Comparison of ENCODE assay signal across 1 cellular context in the genomic region with DNA sequence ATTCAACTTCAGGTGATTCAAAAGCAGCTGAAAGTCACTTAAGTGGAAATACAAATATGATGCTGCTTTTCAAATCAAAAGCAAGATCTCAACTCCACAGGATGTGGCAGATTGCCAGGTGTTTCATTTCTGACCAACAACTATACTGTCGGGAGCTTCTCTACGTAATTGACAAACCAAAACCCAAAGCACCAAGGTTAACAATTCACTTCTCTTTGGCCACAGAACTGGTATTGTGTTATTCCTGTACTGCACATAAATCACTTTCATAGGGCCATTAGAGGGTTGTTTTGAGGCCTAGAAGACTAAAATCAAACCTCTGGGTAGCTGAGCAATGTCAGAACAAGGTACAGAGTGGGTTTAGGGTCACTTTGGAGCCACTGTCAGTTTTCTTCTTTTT.
A peak's percentile ranks its signal among the peaks of the same experiment; 100 is the strongest.
TF ChIP-seq lines count a peak whose summit lies in the region.

No MANE protein-coding gene starts in this region.

TF ChIP-seq in GM12878, 131 proteins besides CTCF, POLR2A, EP300 and RAD21 (continued from another document and continues in another):
- TF ChIP-seq, protein P1, sequence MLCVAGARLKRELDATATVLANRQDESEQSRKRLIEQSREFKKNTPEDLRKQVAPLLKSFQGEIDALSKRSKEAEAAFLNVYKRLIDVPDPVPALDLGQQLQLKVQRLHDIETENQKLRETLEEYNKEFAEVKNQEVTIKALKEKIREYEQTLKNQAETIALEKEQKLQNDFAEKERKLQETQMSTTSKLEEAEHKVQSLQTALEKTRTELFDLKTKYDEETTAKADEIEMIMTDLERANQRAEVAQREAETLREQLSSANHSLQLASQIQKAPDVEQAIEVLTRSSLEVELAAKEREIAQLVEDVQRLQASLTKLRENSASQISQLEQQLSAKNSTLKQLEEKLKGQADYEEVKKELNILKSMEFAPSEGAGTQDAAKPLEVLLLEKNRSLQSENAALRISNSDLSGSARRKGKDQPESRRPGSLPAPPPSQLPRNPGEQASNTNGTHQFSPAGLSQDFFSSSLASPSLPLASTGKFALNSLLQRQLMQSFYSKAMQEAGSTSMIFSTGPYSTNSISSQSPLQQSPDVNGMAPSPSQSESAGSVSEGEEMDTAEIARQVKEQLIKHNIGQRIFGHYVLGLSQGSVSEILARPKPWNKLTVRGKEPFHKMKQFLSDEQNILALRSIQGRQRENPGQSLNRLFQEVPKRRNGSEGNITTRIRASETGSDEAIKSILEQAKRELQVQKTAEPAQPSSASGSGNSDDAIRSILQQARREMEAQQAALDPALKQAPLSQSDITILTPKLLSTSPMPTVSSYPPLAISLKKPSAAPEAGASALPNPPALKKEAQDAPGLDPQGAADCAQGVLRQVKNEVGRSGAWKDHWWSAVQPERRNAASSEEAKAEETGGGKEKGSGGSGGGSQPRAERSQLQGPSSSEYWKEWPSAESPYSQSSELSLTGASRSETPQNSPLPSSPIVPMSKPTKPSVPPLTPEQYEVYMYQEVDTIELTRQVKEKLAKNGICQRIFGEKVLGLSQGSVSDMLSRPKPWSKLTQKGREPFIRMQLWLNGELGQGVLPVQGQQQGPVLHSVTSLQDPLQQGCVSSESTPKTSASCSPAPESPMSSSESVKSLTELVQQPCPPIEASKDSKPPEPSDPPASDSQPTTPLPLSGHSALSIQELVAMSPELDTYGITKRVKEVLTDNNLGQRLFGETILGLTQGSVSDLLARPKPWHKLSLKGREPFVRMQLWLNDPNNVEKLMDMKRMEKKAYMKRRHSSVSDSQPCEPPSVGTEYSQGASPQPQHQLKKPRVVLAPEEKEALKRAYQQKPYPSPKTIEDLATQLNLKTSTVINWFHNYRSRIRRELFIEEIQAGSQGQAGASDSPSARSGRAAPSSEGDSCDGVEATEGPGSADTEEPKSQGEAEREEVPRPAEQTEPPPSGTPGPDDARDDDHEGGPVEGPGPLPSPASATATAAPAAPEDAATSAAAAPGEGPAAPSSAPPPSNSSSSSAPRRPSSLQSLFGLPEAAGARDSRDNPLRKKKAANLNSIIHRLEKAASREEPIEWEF (IDR thresholded peaks at IDR 0.05; ENCODE audit: insufficient replicate concordance, low read depth, low read length), result no peak
- TF ChIP-seq, protein P2, sequence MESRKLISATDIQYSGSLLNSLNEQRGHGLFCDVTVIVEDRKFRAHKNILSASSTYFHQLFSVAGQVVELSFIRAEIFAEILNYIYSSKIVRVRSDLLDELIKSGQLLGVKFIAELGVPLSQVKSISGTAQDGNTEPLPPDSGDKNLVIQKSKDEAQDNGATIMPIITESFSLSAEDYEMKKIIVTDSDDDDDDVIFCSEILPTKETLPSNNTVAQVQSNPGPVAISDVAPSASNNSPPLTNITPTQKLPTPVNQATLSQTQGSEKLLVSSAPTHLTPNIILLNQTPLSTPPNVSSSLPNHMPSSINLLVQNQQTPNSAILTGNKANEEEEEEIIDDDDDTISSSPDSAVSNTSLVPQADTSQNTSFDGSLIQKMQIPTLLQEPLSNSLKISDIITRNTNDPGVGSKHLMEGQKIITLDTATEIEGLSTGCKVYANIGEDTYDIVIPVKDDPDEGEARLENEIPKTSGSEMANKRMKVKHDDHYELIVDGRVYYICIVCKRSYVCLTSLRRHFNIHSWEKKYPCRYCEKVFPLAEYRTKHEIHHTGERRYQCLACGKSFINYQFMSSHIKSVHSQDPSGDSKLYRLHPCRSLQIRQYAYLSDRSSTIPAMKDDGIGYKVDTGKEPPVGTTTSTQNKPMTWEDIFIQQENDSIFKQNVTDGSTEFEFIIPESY (IDR thresholded peaks at IDR 0.05), result no peak
- TF ChIP-seq SREBF1 (IDR thresholded peaks at IDR 0.05; ENCODE audit: low read length) (no peak), ZNF384 (IDR thresholded peaks at IDR 0.05; ENCODE audit: borderline replicate concordance, low read depth, low read length) (no peak), RELA (IDR thresholded peaks at IDR 0.05; ENCODE audit: borderline replicate concordance, partially characterized antibody) (no peak), NFXL1 (IDR thresholded peaks at IDR 0.05; ENCODE audit: borderline replicate concordance) (no peak), FOXM1 (IDR thresholded peaks at IDR 0.05; ENCODE audit: low read depth, low read length) (peak; percentile 74; the same call in 1 of the 2 replicates), ZBED1 (IDR thresholded peaks at IDR 0.05; ENCODE audit: borderline replicate concordance) (peak; percentile 55; the same call in 1 of the 2 replicates), HDAC2 (IDR thresholded peaks at IDR 0.05) (no peak), JUNB (IDR thresholded peaks at IDR 0.05) (peak; percentile 86), EZH2 (IDR thresholded peaks at IDR 0.05; ENCODE audit: borderline replicate concordance, control insufficient read depth, low read depth, low read length) (no peak), SMC3 (IDR thresholded peaks at IDR 0.05; ENCODE audit: borderline replicate concordance, low read length) (no peak), TAF1 (IDR thresholded peaks at IDR 0.05; ENCODE audit: borderline replicate concordance, low read depth, low read length) (no peak), RFX5 (IDR thresholded peaks at IDR 0.05; ENCODE audit: low read depth, low read length) (no peak), SREBF2 (IDR thresholded peaks at IDR 0.05; ENCODE audit: low read length) (no peak), BACH1 (IDR thresholded peaks at IDR 0.05; ENCODE audit: borderline replicate concordance) (no peak; the same call in 1 of the 2 replicates), NR2C2 (IDR thresholded peaks at IDR 0.05; ENCODE audit: borderline replicate concordance, control insufficient read depth, insufficient read length, low read depth) (no peak), SMAD1 (IDR thresholded peaks at IDR 0.05; ENCODE audit: low read depth, partially characterized antibody) (peak; percentile 94), PAX5 (IDR thresholded peaks at IDR 0.05; ENCODE audit: borderline replicate concordance, low read depth, low read length) (peak; percentile 65), CHD2 (IDR thresholded peaks at IDR 0.05; ENCODE audit: borderline replicate concordance, low read depth, low read length) (no peak), MYB (IDR thresholded peaks at IDR 0.05; ENCODE audit: borderline replicate concordance, low read depth, low read length) (no peak), SMAD5 (IDR thresholded peaks at IDR 0.05; ENCODE audit: low read depth) (no peak), CREB1 (IDR thresholded peaks at IDR 0.05; ENCODE audit: low read depth) (peak; percentile 42; the same call in 1 of the 2 replicates), SUZ12 (IDR thresholded peaks at IDR 0.05; ENCODE audit: unreplicated experiment) (no peak), CHD4 (IDR thresholded peaks at IDR 0.05) (no peak), ZNF217 (IDR thresholded peaks at IDR 0.05) (peak; percentile 80; the same call in 1 of the 2 replicates), POLR2AphosphoS5 (IDR thresholded peaks at IDR 0.05; ENCODE audit: low read length) (no peak), TCF3 (IDR thresholded peaks at IDR 0.05; ENCODE audit: borderline replicate concordance, insufficient read depth, low read depth, low read length) (0 out of 2 replicates have a peak, but pooled peaks have one; percentile 62), BMI1 (IDR thresholded peaks at IDR 0.05; ENCODE audit: borderline replicate concordance) (peak; percentile 72), POLR2AphosphoS2 (IDR thresholded peaks at IDR 0.05; ENCODE audit: low read depth, low read length) (no peak), GATAD2B (conservative IDR thresholded peaks at IDR 0.05; ENCODE audit: low read depth) (no peak), NBN (IDR thresholded peaks at IDR 0.05) (peak; percentile 30; the same call in 1 of the 2 replicates), NFYA (IDR thresholded peaks at IDR 0.05; ENCODE audit: borderline replicate concordance, low read depth, low read length) (no peak), IKZF1 (conservative IDR thresholded peaks at IDR 0.05) (peak; percentile 68), CREM (IDR thresholded peaks at IDR 0.05; ENCODE audit: low read depth) (peak; percentile 76), RAD51 (IDR thresholded peaks at IDR 0.05) (no peak), SMARCA5 (IDR thresholded peaks at IDR 0.05) (no peak), DPF2 (IDR thresholded peaks at IDR 0.05) (peak; percentile 89), BCL11A (IDR thresholded peaks at IDR 0.05; ENCODE audit: low read depth, low read length) (peak; percentile 92), NFIC (IDR thresholded peaks at IDR 0.05; ENCODE audit: low read depth, low read length) (peak; percentile 89), KAT2A (conservative IDR thresholded peaks at IDR 0.05; ENCODE audit: control insufficient read depth, low read depth, low read length) (no peak), KDM1A (IDR thresholded peaks at IDR 0.05; ENCODE audit: borderline replicate concordance) (no peak), NR2C1 (IDR thresholded peaks at IDR 0.05) (no peak), RUNX3 (IDR thresholded peaks at IDR 0.05; ENCODE audit: low read length) (peak; percentile 93), STAT3 (IDR thresholded peaks at IDR 0.05; ENCODE audit: low read depth, low read length) (no peak), SIX5 (IDR thresholded peaks at IDR 0.05; ENCODE audit: low read depth, low read length, severe bottlenecking) (no peak), MEF2B (IDR thresholded peaks at IDR 0.05; ENCODE audit: partially characterized antibody, poor library complexity, severe bottlenecking) (peak; percentile 65), CBFB (IDR thresholded peaks at IDR 0.05; ENCODE audit: low read depth) (0 out of 2 replicates have a peak, but pooled peaks have one; percentile 24), CHD1 (IDR thresholded peaks at IDR 0.05; ENCODE audit: low read depth, low read length) (no peak), MEF2A (IDR thresholded peaks at IDR 0.05; ENCODE audit: insufficient read depth, low read depth, low read length) (no peak), ZSCAN29 (IDR thresholded peaks at IDR 0.05) (no peak)
- TF ChIP-seq, protein P3, sequence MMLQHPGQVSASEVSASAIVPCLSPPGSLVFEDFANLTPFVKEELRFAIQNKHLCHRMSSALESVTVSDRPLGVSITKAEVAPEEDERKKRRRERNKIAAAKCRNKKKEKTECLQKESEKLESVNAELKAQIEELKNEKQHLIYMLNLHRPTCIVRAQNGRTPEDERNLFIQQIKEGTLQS (IDR thresholded peaks at IDR 0.05; ENCODE audit: borderline replicate concordance, extremely low read depth, low read depth, low read length), result no peak
- TF ChIP-seq, protein P4, sequence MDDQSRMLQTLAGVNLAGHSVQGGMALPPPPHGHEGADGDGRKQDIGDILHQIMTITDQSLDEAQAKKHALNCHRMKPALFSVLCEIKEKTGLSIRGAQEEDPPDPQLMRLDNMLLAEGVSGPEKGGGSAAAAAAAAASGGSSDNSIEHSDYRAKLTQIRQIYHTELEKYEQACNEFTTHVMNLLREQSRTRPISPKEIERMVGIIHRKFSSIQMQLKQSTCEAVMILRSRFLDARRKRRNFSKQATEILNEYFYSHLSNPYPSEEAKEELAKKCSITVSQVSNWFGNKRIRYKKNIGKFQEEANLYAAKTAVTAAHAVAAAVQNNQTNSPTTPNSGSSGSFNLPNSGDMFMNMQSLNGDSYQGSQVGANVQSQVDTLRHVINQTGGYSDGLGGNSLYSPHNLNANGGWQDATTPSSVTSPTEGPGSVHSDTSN (IDR thresholded peaks at IDR 0.05; ENCODE audit: insufficient replicate concordance, low read depth, low read length), result peak; percentile 20
- TF ChIP-seq, protein P5, sequence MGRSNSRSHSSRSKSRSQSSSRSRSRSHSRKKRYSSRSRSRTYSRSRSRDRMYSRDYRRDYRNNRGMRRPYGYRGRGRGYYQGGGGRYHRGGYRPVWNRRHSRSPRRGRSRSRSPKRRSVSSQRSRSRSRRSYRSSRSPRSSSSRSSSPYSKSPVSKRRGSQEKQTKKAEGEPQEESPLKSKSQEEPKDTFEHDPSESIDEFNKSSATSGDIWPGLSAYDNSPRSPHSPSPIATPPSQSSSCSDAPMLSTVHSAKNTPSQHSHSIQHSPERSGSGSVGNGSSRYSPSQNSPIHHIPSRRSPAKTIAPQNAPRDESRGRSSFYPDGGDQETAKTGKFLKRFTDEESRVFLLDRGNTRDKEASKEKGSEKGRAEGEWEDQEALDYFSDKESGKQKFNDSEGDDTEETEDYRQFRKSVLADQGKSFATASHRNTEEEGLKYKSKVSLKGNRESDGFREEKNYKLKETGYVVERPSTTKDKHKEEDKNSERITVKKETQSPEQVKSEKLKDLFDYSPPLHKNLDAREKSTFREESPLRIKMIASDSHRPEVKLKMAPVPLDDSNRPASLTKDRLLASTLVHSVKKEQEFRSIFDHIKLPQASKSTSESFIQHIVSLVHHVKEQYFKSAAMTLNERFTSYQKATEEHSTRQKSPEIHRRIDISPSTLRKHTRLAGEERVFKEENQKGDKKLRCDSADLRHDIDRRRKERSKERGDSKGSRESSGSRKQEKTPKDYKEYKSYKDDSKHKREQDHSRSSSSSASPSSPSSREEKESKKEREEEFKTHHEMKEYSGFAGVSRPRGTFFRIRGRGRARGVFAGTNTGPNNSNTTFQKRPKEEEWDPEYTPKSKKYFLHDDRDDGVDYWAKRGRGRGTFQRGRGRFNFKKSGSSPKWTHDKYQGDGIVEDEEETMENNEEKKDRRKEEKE (IDR thresholded peaks at IDR 0.05), result no peak
- TF ChIP-seq, protein P6, sequence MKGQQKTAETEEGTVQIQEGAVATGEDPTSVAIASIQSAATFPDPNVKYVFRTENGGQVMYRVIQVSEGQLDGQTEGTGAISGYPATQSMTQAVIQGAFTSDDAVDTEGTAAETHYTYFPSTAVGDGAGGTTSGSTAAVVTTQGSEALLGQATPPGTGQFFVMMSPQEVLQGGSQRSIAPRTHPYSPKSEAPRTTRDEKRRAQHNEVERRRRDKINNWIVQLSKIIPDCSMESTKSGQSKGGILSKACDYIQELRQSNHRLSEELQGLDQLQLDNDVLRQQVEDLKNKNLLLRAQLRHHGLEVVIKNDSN (IDR thresholded peaks at IDR 0.05; ENCODE audit: borderline replicate concordance, extremely low read length, insufficient read depth, low read depth, low read length), result no peak
- TF ChIP-seq, protein P7, sequence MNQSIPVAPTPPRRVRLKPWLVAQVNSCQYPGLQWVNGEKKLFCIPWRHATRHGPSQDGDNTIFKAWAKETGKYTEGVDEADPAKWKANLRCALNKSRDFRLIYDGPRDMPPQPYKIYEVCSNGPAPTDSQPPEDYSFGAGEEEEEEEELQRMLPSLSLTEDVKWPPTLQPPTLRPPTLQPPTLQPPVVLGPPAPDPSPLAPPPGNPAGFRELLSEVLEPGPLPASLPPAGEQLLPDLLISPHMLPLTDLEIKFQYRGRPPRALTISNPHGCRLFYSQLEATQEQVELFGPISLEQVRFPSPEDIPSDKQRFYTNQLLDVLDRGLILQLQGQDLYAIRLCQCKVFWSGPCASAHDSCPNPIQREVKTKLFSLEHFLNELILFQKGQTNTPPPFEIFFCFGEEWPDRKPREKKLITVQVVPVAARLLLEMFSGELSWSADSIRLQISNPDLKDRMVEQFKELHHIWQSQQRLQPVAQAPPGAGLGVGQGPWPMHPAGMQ (IDR thresholded peaks at IDR 0.05; ENCODE audit: borderline replicate concordance), result no peak
- TF ChIP-seq, protein P8, sequence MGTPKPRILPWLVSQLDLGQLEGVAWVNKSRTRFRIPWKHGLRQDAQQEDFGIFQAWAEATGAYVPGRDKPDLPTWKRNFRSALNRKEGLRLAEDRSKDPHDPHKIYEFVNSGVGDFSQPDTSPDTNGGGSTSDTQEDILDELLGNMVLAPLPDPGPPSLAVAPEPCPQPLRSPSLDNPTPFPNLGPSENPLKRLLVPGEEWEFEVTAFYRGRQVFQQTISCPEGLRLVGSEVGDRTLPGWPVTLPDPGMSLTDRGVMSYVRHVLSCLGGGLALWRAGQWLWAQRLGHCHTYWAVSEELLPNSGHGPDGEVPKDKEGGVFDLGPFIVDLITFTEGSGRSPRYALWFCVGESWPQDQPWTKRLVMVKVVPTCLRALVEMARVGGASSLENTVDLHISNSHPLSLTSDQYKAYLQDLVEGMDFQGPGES (IDR thresholded peaks at IDR 0.05), result no peak
